8 cellular contexts compared by ENCODE assay signal in genomic region chr9:114382951-114383865, GRCh38. TPM values are rescaled to one million over a fixed set of nuclear protein-coding genes. Genes with fewer than 3 reads are reported as not detected.
DNase-seq lines count a peak whose midpoint lies in the region; ATAC-seq and TF ChIP-seq lines count a peak whose summit lies in the region.

No MANE protein-coding gene starts in this region.

- H3K36me3 Mint-ChIP-seq in natural killer cell = peaks cover 19% of the 10 kb centered on the region

- ATAC-seq in HG02571 (IDR thresholded peaks at IDR 0.05; ENCODE audit: unreplicated experiment) = peak; percentile 19
- ATAC-seq in natural killer cell = peak; percentile 34 to 55 (median 41)

- peak overlapping the region; percentile 97 for H3K4me3 Mint-ChIP-seq in natural killer cell

- no peaks in the 10 kb centered on the region for H3K27me3 Mint-ChIP-seq in natural killer cell (ENCODE audit: low read depth in 2 of 2)

- peaks cover 85 to 90% of the 10 kb centered on the region in 2 donors for H3K4me1 Mint-ChIP-seq in natural killer cell

- H3K27ac Mint-ChIP-seq in natural killer cell = peak overlapping the region; percentile 79 to 98

- no peaks in the 10 kb centered on the region for H3K27me3 ChIP-seq in dorsolateral prefrontal cortex

- 0 out of 2 replicates have a peak, but pooled peaks have one; percentile 19 for TF ChIP-seq CTCF in AG10803 (conservative IDR thresholded peaks at IDR 0.05; ENCODE audit: low read length)
- peak in 26 of 56 donors; percentile 5 to 43 (median 20) for TF ChIP-seq CTCF in dorsolateral prefrontal cortex (IDR thresholded peaks at IDR 0.05 in 54 of 56, conservative IDR thresholded peaks at IDR 0.05 in 2 of 56; ENCODE audit: low read depth in 1 of 56, partially characterized antibody in 56 of 56)
- no peak for TF ChIP-seq CTCF in natural killer cell (IDR thresholded peaks at IDR 0.05)

- DNase-seq in AG10803 (ENCODE audit: low read depth) (peak; percentile 80), dorsolateral prefrontal cortex (peak in 1 of 10 donors; percentile 61), natural killer cell (peak; percentile 76), superior temporal gyrus (ENCODE audit: extremely low spot score) (peak; percentile 24), mesenteric fat pad (ENCODE audit: low spot score) (no peak), NCI-H2029 (lab: John Stamatoyannopoulos, UW) (no peak)
- peak; percentile 61 to 71 for DNase-seq in activated CD4-positive, alpha-beta T cell treated with anti-CD3 and anti-CD28 coated beads for 4 hours

- intact Hi-C loops in dorsolateral prefrontal cortex (cut with DNase I) = no loop called here
- intact Hi-C loops in natural killer cell (cut with micrococcal nuclease) = loop anchor here (10.0 kb wide), 1 partner anchor 808 kb away; no protein-coding TSS in a partner anchor

- peak overlapping the region; percentile 7 to 96 (median 87) for H3K27ac ChIP-seq in dorsolateral prefrontal cortex

- H3K4me3 ChIP-seq in AG10803 (ENCODE audit: low read length) = peak overlapping the region; percentile 3; the same call in 1 of the 2 replicates
- peak overlapping the region in 23 of 59 donors; percentile 2 to 40 (median 16) for H3K4me3 ChIP-seq in dorsolateral prefrontal cortex

- H3K9me3 Mint-ChIP-seq in natural killer cell = no peaks in the 10 kb centered on the region

RNA-seq across cellular contexts. Expression of gene AKNA, which starts 4.6 kb away (rescaled TPM):
- total RNA-seq in dorsolateral prefrontal cortex (10 to 100 TPM; 11.0 to 34.9 (median 19.3) TPM), natural killer cell (100 to 1,000 TPM; 577 to 743 (median 676) TPM), mesenteric fat pad (44.9 TPM)

RNA-seq across cellular contexts. Expression of gene ORM2, which starts 53.5 kb away (rescaled TPM):
- under 1 TPM in 1 of 120 experiments, not detected in 119; 0.72 TPM for total RNA-seq in dorsolateral prefrontal cortex
- total RNA-seq in natural killer cell = not detected
- total RNA-seq in mesenteric fat pad = not detected

Comparison
In these comparisons a context has a peak if more than half of its experiments do, and no peak if none do; other contexts are left out.
1. DNase-seq: peak in AG10803 (single experiment), activated CD4-positive, alpha-beta T cell treated with anti-CD3 and anti-CD28 coated beads for 4 hours (2 of 2), natural killer cell (single experiment) and superior temporal gyrus (single experiment); none in mesenteric fat pad (single experiment) and NCI-H2029 (single experiment).
2. RNA of gene AKNA, which starts 4.6 kb away (total RNA-seq): 577 to 743 TPM in natural killer cell; 44.9 TPM in mesenteric fat pad (single experiment) and 11.0 to 34.9 TPM in dorsolateral prefrontal cortex; every median in the first group is over 10 times any median in the second.